ENCODE assay signal across 8 cellular contexts in the genomic region with DNA sequence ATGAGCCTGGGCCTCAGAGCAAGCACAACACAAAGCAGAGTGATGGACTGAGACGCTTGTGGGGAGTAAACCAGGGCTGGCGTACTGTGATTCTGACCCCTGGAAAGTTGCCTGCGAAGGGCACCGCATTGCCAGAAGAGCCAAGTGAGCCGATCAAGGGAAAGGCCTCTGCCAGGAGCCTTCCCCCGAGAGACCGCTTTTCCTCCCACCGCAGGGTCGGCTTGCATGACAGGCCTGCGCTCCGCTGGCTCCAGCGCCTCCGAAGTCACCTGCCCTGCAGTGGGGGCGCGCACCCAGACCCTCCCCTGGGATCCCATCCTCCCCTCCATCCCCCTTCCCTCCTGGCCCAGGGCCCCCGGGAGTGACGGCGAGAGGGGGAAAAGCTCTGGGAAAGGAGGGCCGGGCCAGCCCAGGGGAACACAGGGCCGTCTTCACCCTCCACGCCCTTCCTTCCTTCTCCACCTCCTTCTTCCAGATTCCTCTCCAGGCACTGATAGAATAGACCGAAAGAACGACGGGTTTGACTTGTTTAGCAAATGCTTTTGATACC.
DNase-seq lines count a peak whose midpoint lies in the region; ATAC-seq and TF ChIP-seq lines count a peak whose summit lies in the region.

No MANE protein-coding gene starts in this region.

- no CpG with 5 or more reads among the region's 24 CpGs for WGBS in mesendoderm (ENCODE audit: extremely low coverage, insufficient coverage, low lambda C conversion rate)

- peak overlapping the region; percentile 47 for H3K9ac ChIP-seq in NT2/D1 (ENCODE audit: insufficient read length, low read depth)
- H3K9ac ChIP-seq in mesendoderm (ENCODE audit: low read length), result peak overlapping the region; percentile 62

- no peak overlapping the region for H2BK120ac ChIP-seq in mesendoderm (ENCODE audit: low read depth, low read length)

- H3K4me1 ChIP-seq in NT2/D1 (ENCODE audit: insufficient read depth, insufficient read length), result peaks cover 3% of the 10 kb centered on the region
- no peaks in the 10 kb centered on the region for H3K4me1 ChIP-seq in mesendoderm (ENCODE audit: control insufficient read depth, low read depth, low read length)
- no peaks in the 10 kb centered on the region for H3K4me1 ChIP-seq in uterus

- TF ChIP-seq CTCF in dorsolateral prefrontal cortex (IDR thresholded peaks at IDR 0.05 in 54 of 56, conservative IDR thresholded peaks at IDR 0.05 in 2 of 56; ENCODE audit: low read depth in 1 of 56, partially characterized antibody in 56 of 56) (no peak), uterus (IDR thresholded peaks at IDR 0.05) (no peak)

- H3K4me1 Mint-ChIP-seq in T-helper 1 cell treated with Interleukin-12 subunit alpha and Interleukin-12 subunit beta and Interleukin-4 antibody, amounts not matched to agents 30 μg/mL and 1 μg/mL, for 36 hours (ENCODE audit: low read depth), result peaks cover 23% of the 10 kb centered on the region

- no peaks in the 10 kb centered on the region for H3K79me2 ChIP-seq in mesendoderm (ENCODE audit: control insufficient read depth, insufficient read depth, low read length)

- no peak overlapping the region for H4K8ac ChIP-seq in mesendoderm (ENCODE audit: low read depth, low read length)

- peaks cover 6% of the 10 kb centered on the region for H3K9me3 Mint-ChIP-seq in T-helper 1 cell treated with Interleukin-12 subunit alpha and Interleukin-12 subunit beta and Interleukin-4 antibody, amounts not matched to agents 30 μg/mL and 1 μg/mL, for 36 hours

- peak; percentile 26 for ATAC-seq in HG02840 (IDR thresholded peaks at IDR 0.05; ENCODE audit: low FRiP score, unreplicated experiment)

- DNase-seq in T-helper 1 cell, result no peak
- no peak for DNase-seq in NT2/D1 (ENCODE audit: low read depth, low spot score)
- DNase-seq in dorsolateral prefrontal cortex, result peak in 4 of 10 donors; percentile 15 to 52 (median 38)
- peak; percentile 60 for DNase-seq in mesendoderm
- peak; percentile 43 to 60 for DNase-seq in uterus
- no peak for DNase-seq in HT-29 (ENCODE audit: low spot score)

- peak overlapping the region; percentile 85 for H3K56ac ChIP-seq in mesendoderm (ENCODE audit: low read length)

- H3K4me3 ChIP-seq in NT2/D1 (ENCODE audit: insufficient read length, low read depth) (peak overlapping the region; percentile 29), dorsolateral prefrontal cortex (peak overlapping the region; percentile 42 to 82 (median 63)), mesendoderm (ENCODE audit: low read length) (no peak overlapping the region), uterus (peak overlapping the region; percentile 28 to 37)

- H4K5ac ChIP-seq in mesendoderm (ENCODE audit: low read length), result peak overlapping the region; percentile 95

- H3K23ac ChIP-seq in mesendoderm (ENCODE audit: low read length), result no peak overlapping the region

- H3K18ac ChIP-seq in mesendoderm (ENCODE audit: low read length), result peak overlapping the region; percentile 3

- TF ChIP-seq POLR2A in uterus (IDR thresholded peaks at IDR 0.05), result no peak

- peak overlapping the region; percentile 58 for H3K4me2 ChIP-seq in mesendoderm (ENCODE audit: low read length)

- H2BK5ac ChIP-seq in mesendoderm (ENCODE audit: low read length), result no peak overlapping the region

- H3K9me3 ChIP-seq in NT2/D1 (ENCODE audit: insufficient read depth, low read length), result peaks cover 13% of the 10 kb centered on the region; the same call in 1 of the 2 replicates
- no peaks in the 10 kb centered on the region for H3K9me3 ChIP-seq in uterus

- peaks cover 4% of the 10 kb centered on the region for H3K36me3 Mint-ChIP-seq in T-helper 1 cell treated with Interleukin-12 subunit alpha and Interleukin-12 subunit beta and Interleukin-4 antibody, amounts not matched to agents 30 μg/mL and 1 μg/mL, for 36 hours (ENCODE audit: low read depth)

- H3K27me3 Mint-ChIP-seq in T-helper 1 cell treated with Interleukin-12 subunit alpha and Interleukin-12 subunit beta and Interleukin-4 antibody, amounts not matched to agents 30 μg/mL and 1 μg/mL, for 36 hours (ENCODE audit: low read depth), result no peaks in the 10 kb centered on the region

- peak overlapping the region in 57 of 59 donors; percentile 10 to 92 (median 76) for H3K27ac ChIP-seq in dorsolateral prefrontal cortex
- no peak overlapping the region for H3K27ac ChIP-seq in mesendoderm (ENCODE audit: low read depth, low read length)
- H3K27ac ChIP-seq in uterus, result peak overlapping the region; percentile 90 to 97

- no peak overlapping the region for H2BK15ac ChIP-seq in mesendoderm (replicated peaks; ENCODE audit: low read depth)

- peak overlapping the region; percentile 90 for H3K4me3 Mint-ChIP-seq in T-helper 1 cell treated with Interleukin-12 subunit alpha and Interleukin-12 subunit beta and Interleukin-4 antibody, amounts not matched to agents 30 μg/mL and 1 μg/mL, for 36 hours

- H3K27me3 ChIP-seq in NT2/D1 (ENCODE audit: insufficient read depth, insufficient read length) (peaks cover 11% of the 10 kb centered on the region), dorsolateral prefrontal cortex (no peaks in the 10 kb centered on the region), mesendoderm (ENCODE audit: insufficient read depth, low read length, poor library complexity) (no peaks in the 10 kb centered on the region), uterus (no peaks in the 10 kb centered on the region)

- H3K4ac ChIP-seq in mesendoderm (ENCODE audit: low read depth, low read length), result no peak overlapping the region

- no peak overlapping the region for H2AK5ac ChIP-seq in mesendoderm (ENCODE audit: low read length)

- intact Hi-C loops in dorsolateral prefrontal cortex (cut with DNase I), result loop anchor here (2.0 to 10.0 kb wide), 9 partner anchors 79 to 766 kb away; partner anchors contain the start of genes BCAS2 (in 2 of the 2), DENND2C (in 2 of the 2), CSDE1 (in 1 of the 2) and TRIM33 (in 1 of the 2)
- intact Hi-C loops in uterus (cut with DNase I; ENCODE audit: low total_unique reads), result loop anchor here (10.0 kb wide), 1 partner anchor 239 kb away; the partner anchor contains the start of gene BCAS2

- H3K36me3 ChIP-seq in NT2/D1 (ENCODE audit: insufficient read depth, insufficient read length, low read length), result no peaks in the 10 kb centered on the region
- no peaks in the 10 kb centered on the region for H3K36me3 ChIP-seq in mesendoderm (ENCODE audit: control insufficient read depth, insufficient read depth, low read length)
- H3K36me3 ChIP-seq in uterus, result no peaks in the 10 kb centered on the region

- H3K79me1 ChIP-seq in mesendoderm (ENCODE audit: low read length), result no peaks in the 10 kb centered on the region

- peak overlapping the region; percentile 91 for H3K27ac Mint-ChIP-seq in T-helper 1 cell treated with Interleukin-12 subunit alpha and Interleukin-12 subunit beta and Interleukin-4 antibody, amounts not matched to agents 30 μg/mL and 1 μg/mL, for 36 hours

Comparison
In these comparisons a context has a peak if more than half of its experiments do, and no peak if none do; other contexts are left out.
1. DNase-seq: peak in mesendoderm (single experiment) and uterus (2 of 2); none in T-helper 1 cell (0 of 5), NT2/D1 (single experiment) and HT-29 (single experiment).